In genomic region chr3:129313983-129314756, GRCh38 we compare ENCODE assay signal across 1 cellular context.
TF ChIP-seq lines count a peak whose summit lies in the region.

No MANE protein-coding gene starts in this region.

TF ChIP-seq in HepG2, 621 proteins besides CTCF, POLR2A, EP300 and RAD21 (continued from another document and continues in another):
- TF ChIP-seq, protein P1, sequence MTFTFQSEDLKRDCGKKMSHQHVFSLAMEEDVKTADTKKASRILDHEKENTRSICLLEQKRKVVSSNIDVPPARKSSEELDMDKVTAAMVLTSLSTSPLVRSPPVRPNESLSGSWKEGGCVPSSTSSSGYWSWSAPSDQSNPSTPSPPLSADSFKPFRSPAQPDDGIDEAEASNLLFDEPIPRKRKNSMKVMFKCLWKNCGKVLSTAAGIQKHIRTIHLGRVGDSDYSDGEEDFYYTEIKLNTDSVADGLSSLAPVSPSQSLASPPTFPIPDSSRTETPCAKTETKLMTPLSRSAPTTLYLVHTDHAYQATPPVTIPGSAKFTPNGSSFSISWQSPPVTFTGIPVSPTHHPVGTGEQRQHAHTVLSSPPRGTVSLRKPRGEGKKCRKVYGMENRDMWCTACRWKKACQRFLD (CRISPR knock-in tag; IDR thresholded peaks at IDR 0.05; ENCODE audit: borderline replicate concordance), result no peak
- TF ChIP-seq ZKSCAN8 (CRISPR knock-in tag; IDR thresholded peaks at IDR 0.05; ENCODE audit: borderline replicate concordance), result no peak
- TF ChIP-seq, protein P2, sequence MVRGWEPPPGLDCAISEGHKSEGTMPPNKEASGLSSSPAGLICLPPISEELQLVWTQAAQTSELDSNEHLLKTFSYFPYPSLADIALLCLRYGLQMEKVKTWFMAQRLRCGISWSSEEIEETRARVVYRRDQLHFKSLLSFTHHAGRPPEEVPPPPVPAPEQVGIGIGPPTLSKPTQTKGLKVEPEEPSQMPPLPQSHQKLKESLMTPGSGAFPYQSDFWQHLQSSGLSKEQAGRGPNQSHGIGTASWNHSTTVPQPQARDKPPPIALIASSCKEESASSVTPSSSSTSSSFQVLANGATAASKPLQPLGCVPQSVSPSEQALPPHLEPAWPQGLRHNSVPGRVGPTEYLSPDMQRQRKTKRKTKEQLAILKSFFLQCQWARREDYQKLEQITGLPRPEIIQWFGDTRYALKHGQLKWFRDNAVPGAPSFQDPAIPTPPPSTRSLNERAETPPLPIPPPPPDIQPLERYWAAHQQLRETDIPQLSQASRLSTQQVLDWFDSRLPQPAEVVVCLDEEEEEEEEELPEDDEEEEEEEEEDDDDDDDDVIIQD (CRISPR knock-in tag; IDR thresholded peaks at IDR 0.05; ENCODE audit: low read depth), result 0 out of 2 replicates have a peak, but pooled peaks have one; percentile 59
- no peak for TF ChIP-seq ZNF615 (CRISPR knock-in tag; IDR thresholded peaks at IDR 0.05; ENCODE audit: borderline replicate concordance)
- no peak for TF ChIP-seq MAZ (IDR thresholded peaks at IDR 0.05; ENCODE audit: borderline replicate concordance, low read depth, low read length)
- no peak for TF ChIP-seq MAZ (CRISPR knock-in tag; IDR thresholded peaks at IDR 0.05; ENCODE audit: low read depth)
- TF ChIP-seq SAFB2 (CRISPR knock-in tag; IDR thresholded peaks at IDR 0.05; ENCODE audit: borderline replicate concordance, low read depth), result 0 out of 2 replicates have a peak, but pooled peaks have one; percentile 6
- TF ChIP-seq PITX1 (CRISPR knock-in tag; IDR thresholded peaks at IDR 0.05), result peak; percentile 33; the same call in 1 of the 2 replicates
- no peak for TF ChIP-seq NCOA1 (CRISPR knock-in tag; IDR thresholded peaks at IDR 0.05)
- no peak for TF ChIP-seq KLF9 (CRISPR knock-in tag; IDR thresholded peaks at IDR 0.05; ENCODE audit: low read depth)
- no peak for TF ChIP-seq ZBTB10 (CRISPR knock-in tag; IDR thresholded peaks at IDR 0.05; ENCODE audit: borderline replicate concordance)
- no peak for TF ChIP-seq ATF7 (IDR thresholded peaks at IDR 0.05)
- no peak for TF ChIP-seq ATF7 (CRISPR knock-in tag; IDR thresholded peaks at IDR 0.05)
- no peak for TF ChIP-seq RFX1 (IDR thresholded peaks at IDR 0.05)
- TF ChIP-seq ZSCAN22 (CRISPR knock-in tag; IDR thresholded peaks at IDR 0.05), result 0 out of 2 replicates have a peak, but pooled peaks have one; percentile 26
- TF ChIP-seq, protein P3, sequence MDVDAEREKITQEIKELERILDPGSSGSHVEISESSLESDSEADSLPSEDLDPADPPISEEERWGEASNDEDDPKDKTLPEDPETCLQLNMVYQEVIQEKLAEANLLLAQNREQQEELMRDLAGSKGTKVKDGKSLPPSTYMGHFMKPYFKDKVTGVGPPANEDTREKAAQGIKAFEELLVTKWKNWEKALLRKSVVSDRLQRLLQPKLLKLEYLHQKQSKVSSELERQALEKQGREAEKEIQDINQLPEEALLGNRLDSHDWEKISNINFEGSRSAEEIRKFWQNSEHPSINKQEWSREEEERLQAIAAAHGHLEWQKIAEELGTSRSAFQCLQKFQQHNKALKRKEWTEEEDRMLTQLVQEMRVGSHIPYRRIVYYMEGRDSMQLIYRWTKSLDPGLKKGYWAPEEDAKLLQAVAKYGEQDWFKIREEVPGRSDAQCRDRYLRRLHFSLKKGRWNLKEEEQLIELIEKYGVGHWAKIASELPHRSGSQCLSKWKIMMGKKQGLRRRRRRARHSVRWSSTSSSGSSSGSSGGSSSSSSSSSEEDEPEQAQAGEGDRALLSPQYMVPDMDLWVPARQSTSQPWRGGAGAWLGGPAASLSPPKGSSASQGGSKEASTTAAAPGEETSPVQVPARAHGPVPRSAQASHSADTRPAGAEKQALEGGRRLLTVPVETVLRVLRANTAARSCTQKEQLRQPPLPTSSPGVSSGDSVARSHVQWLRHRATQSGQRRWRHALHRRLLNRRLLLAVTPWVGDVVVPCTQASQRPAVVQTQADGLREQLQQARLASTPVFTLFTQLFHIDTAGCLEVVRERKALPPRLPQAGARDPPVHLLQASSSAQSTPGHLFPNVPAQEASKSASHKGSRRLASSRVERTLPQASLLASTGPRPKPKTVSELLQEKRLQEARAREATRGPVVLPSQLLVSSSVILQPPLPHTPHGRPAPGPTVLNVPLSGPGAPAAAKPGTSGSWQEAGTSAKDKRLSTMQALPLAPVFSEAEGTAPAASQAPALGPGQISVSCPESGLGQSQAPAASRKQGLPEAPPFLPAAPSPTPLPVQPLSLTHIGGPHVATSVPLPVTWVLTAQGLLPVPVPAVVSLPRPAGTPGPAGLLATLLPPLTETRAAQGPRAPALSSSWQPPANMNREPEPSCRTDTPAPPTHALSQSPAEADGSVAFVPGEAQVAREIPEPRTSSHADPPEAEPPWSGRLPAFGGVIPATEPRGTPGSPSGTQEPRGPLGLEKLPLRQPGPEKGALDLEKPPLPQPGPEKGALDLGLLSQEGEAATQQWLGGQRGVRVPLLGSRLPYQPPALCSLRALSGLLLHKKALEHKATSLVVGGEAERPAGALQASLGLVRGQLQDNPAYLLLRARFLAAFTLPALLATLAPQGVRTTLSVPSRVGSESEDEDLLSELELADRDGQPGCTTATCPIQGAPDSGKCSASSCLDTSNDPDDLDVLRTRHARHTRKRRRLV (CRISPR knock-in tag; IDR thresholded peaks at IDR 0.05), result peak; percentile 18; the same call in 1 of the 2 replicates
- no peak for TF ChIP-seq RNF2 (conservative IDR thresholded peaks at IDR 0.05; ENCODE audit: low read depth)
- no peak for TF ChIP-seq MAF1 (CRISPR knock-in tag; IDR thresholded peaks at IDR 0.05; ENCODE audit: borderline replicate concordance)
- no peak for TF ChIP-seq RARA (CRISPR knock-in tag; IDR thresholded peaks at IDR 0.05)
- TF ChIP-seq ESRRA (CRISPR knock-in tag; IDR thresholded peaks at IDR 0.05; ENCODE audit: low read depth), result peak; percentile 8; the same call in 1 of the 2 replicates
- TF ChIP-seq ZBTB7B (CRISPR knock-in tag; IDR thresholded peaks at IDR 0.05), result peak; percentile 50; the same call in 1 of the 2 replicates
- TF ChIP-seq, protein P4, sequence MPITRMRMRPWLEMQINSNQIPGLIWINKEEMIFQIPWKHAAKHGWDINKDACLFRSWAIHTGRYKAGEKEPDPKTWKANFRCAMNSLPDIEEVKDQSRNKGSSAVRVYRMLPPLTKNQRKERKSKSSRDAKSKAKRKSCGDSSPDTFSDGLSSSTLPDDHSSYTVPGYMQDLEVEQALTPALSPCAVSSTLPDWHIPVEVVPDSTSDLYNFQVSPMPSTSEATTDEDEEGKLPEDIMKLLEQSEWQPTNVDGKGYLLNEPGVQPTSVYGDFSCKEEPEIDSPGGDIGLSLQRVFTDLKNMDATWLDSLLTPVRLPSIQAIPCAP (CRISPR knock-in tag; IDR thresholded peaks at IDR 0.05; ENCODE audit: low read depth), result no peak
- no peak for TF ChIP-seq GFI1 (CRISPR knock-in tag; IDR thresholded peaks at IDR 0.05; ENCODE audit: borderline replicate concordance)
- TF ChIP-seq, protein P5, sequence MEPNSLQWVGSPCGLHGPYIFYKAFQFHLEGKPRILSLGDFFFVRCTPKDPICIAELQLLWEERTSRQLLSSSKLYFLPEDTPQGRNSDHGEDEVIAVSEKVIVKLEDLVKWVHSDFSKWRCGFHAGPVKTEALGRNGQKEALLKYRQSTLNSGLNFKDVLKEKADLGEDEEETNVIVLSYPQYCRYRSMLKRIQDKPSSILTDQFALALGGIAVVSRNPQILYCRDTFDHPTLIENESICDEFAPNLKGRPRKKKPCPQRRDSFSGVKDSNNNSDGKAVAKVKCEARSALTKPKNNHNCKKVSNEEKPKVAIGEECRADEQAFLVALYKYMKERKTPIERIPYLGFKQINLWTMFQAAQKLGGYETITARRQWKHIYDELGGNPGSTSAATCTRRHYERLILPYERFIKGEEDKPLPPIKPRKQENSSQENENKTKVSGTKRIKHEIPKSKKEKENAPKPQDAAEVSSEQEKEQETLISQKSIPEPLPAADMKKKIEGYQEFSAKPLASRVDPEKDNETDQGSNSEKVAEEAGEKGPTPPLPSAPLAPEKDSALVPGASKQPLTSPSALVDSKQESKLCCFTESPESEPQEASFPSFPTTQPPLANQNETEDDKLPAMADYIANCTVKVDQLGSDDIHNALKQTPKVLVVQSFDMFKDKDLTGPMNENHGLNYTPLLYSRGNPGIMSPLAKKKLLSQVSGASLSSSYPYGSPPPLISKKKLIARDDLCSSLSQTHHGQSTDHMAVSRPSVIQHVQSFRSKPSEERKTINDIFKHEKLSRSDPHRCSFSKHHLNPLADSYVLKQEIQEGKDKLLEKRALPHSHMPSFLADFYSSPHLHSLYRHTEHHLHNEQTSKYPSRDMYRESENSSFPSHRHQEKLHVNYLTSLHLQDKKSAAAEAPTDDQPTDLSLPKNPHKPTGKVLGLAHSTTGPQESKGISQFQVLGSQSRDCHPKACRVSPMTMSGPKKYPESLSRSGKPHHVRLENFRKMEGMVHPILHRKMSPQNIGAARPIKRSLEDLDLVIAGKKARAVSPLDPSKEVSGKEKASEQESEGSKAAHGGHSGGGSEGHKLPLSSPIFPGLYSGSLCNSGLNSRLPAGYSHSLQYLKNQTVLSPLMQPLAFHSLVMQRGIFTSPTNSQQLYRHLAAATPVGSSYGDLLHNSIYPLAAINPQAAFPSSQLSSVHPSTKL (CRISPR knock-in tag; IDR thresholded peaks at IDR 0.05), result 0 out of 2 replicates have a peak, but pooled peaks have one; percentile 25
- TF ChIP-seq PHB2 (IDR thresholded peaks at IDR 0.05; ENCODE audit: partially characterized antibody), result no peak
- TF ChIP-seq POGZ (CRISPR knock-in tag; IDR thresholded peaks at IDR 0.05), result no peak
- TF ChIP-seq, protein P6, sequence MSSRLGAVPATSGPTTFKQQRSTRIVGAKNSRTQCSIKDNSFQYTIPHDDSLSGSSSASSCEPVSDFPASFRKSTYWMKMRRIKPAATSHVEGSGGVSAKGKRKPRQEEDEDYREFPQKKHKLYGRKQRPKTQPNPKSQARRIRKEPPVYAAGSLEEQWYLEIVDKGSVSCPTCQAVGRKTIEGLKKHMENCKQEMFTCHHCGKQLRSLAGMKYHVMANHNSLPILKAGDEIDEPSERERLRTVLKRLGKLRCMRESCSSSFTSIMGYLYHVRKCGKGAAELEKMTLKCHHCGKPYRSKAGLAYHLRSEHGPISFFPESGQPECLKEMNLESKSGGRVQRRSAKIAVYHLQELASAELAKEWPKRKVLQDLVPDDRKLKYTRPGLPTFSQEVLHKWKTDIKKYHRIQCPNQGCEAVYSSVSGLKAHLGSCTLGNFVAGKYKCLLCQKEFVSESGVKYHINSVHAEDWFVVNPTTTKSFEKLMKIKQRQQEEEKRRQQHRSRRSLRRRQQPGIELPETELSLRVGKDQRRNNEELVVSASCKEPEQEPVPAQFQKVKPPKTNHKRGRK (CRISPR knock-in tag; IDR thresholded peaks at IDR 0.05), result no peak
- TF ChIP-seq SNAI1 (CRISPR knock-in tag; IDR thresholded peaks at IDR 0.05; ENCODE audit: borderline replicate concordance), result 0 out of 2 replicates have a peak, but pooled peaks have one; percentile 46
- peak; percentile 55 for TF ChIP-seq ZFX (CRISPR knock-in tag; IDR thresholded peaks at IDR 0.05; ENCODE audit: low read depth)
- TF ChIP-seq TBX3 (IDR thresholded peaks at IDR 0.05; ENCODE audit: borderline replicate concordance), result no peak
- no peak for TF ChIP-seq THYN1 (CRISPR knock-in tag; IDR thresholded peaks at IDR 0.05; ENCODE audit: borderline replicate concordance, low read depth)
- TF ChIP-seq ISL2 (CRISPR knock-in tag; IDR thresholded peaks at IDR 0.05), result 0 out of 2 replicates have a peak, but pooled peaks have one; percentile 27
- TF ChIP-seq, protein P7, sequence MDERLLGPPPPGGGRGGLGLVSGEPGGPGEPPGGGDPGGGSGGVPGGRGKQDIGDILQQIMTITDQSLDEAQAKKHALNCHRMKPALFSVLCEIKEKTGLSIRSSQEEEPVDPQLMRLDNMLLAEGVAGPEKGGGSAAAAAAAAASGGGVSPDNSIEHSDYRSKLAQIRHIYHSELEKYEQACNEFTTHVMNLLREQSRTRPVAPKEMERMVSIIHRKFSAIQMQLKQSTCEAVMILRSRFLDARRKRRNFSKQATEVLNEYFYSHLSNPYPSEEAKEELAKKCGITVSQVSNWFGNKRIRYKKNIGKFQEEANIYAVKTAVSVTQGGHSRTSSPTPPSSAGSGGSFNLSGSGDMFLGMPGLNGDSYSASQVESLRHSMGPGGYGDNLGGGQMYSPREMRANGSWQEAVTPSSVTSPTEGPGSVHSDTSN (CRISPR knock-in tag; IDR thresholded peaks at IDR 0.05), result no peak
- TF ChIP-seq ZSCAN31 (CRISPR knock-in tag; IDR thresholded peaks at IDR 0.05; ENCODE audit: low read depth), result 0 out of 2 replicates have a peak, but pooled peaks have one; percentile 29
- TF ChIP-seq ZFP62 (CRISPR knock-in tag; IDR thresholded peaks at IDR 0.05), result no peak
- TF ChIP-seq ZFP1 (CRISPR knock-in tag; IDR thresholded peaks at IDR 0.05), result no peak; the same call in 1 of the 2 replicates
- TF ChIP-seq ZIK1 (CRISPR knock-in tag; IDR thresholded peaks at IDR 0.05; ENCODE audit: borderline replicate concordance, low read depth), result no peak
- TF ChIP-seq ZNF792 (CRISPR knock-in tag; IDR thresholded peaks at IDR 0.05), result peak; percentile 100
- no peak for TF ChIP-seq PCBP1 (IDR thresholded peaks at IDR 0.05; ENCODE audit: borderline replicate concordance, low read depth, low read length)
- TF ChIP-seq TGIF2 (CRISPR knock-in tag; IDR thresholded peaks at IDR 0.05), result peak; percentile 47; the same call in 1 of the 2 replicates
- TF ChIP-seq TEAD3 (CRISPR knock-in tag; optimal IDR thresholded peaks at IDR 0.05; ENCODE audit: borderline replicate concordance), result peak; percentile 68
- no peak for TF ChIP-seq ZNF720 (CRISPR knock-in tag; IDR thresholded peaks at IDR 0.05)
- no peak for TF ChIP-seq ZNF335 (CRISPR knock-in tag; IDR thresholded peaks at IDR 0.05)
- TF ChIP-seq, protein P8, sequence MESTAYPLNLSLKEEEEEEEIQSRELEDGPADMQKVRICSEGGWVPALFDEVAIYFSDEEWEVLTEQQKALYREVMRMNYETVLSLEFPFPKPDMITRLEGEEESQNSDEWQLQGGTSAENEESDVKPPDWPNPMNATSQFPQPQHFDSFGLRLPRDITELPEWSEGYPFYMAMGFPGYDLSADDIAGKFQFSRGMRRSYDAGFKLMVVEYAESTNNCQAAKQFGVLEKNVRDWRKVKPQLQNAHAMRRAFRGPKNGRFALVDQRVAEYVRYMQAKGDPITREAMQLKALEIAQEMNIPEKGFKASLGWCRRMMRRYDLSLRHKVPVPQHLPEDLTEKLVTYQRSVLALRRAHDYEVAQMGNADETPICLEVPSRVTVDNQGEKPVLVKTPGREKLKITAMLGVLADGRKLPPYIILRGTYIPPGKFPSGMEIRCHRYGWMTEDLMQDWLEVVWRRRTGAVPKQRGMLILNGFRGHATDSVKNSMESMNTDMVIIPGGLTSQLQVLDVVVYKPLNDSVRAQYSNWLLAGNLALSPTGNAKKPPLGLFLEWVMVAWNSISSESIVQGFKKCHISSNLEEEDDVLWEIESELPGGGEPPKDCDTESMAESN (CRISPR knock-in tag; conservative IDR thresholded peaks at IDR 0.05), result no peak
